In genomic region chr16:67993207-67994036, GRCh38 we compare ENCODE assay signal across 9 cellular contexts. TPM values are rescaled to one million over a fixed set of nuclear protein-coding genes. Genes with fewer than 3 reads are reported as not detected.
A peak's percentile ranks its signal among the peaks of the same experiment; 100 is the strongest.
DNase-seq lines count a peak whose midpoint lies in the region; ATAC-seq and TF ChIP-seq lines count a peak whose summit lies in the region.
"Had no signal": no experiment of that assay in that cellular context is flagged by ENCODE, and none has a peak within 500 bp of the region (broad histone marks: within the 10 kb centered on the region; RNA-seq: fewer than 3 reads in every experiment).

No MANE protein-coding gene starts in this region.

- no TSS peak for BruUV-seq in PC-9 (replicated peaks; lab: Mats Ljungman, UMichigan)

- peaks cover 27% of the 10 kb centered on the region for H3K36me3 Mint-ChIP-seq in CD4-positive, alpha-beta T cell (ENCODE audit: low read depth)
- no peaks in the 10 kb centered on the region for H3K36me3 Mint-ChIP-seq in activated T-cell treated with anti-CD3 and anti-CD28 coated beads, Interleukin-2, amount 50 U/mL, for 72 hours (ENCODE audit: insufficient read depth in 2 of 2)

- H3K79me2 ChIP-seq in PC-9 (ENCODE audit: low read depth) (no peaks in the 10 kb centered on the region), fibroblast of lung (ENCODE audit: control insufficient read depth, insufficient read depth, low read length) (no peaks in the 10 kb centered on the region), neural cell (replicated peaks; ENCODE audit: insufficient read depth, low read length) (no peaks in the 10 kb centered on the region)

- H3K36me3 ChIP-seq in PC-9 (ENCODE audit: low read depth) (no peaks in the 10 kb centered on the region), fibroblast of lung (ENCODE audit: control insufficient read depth, insufficient read depth, low read length) (no peaks in the 10 kb centered on the region), neural cell (ENCODE audit: insufficient read depth, low read length) (no peaks in the 10 kb centered on the region)

- peak overlapping the region; percentile 93 for H3K27ac Mint-ChIP-seq in CD4-positive, alpha-beta T cell
- peak overlapping the region; percentile 86 for H3K27ac Mint-ChIP-seq in activated T-cell treated with anti-CD3 and anti-CD28 coated beads, Interleukin-2, amount 50 U/mL, for 72 hours

- no peaks in the 10 kb centered on the region for H3F3A ChIP-seq in PC-9 (ENCODE audit: insufficient read depth, low read depth)
- no peaks in the 10 kb centered on the region for H3F3A ChIP-seq in neural cell (ENCODE audit: insufficient read depth, low read length, poor library complexity, severe bottlenecking)

- H3K4me3 ChIP-seq in PC-9 (no peak overlapping the region), fibroblast of lung (replicated peaks in 1 of 4; ENCODE audit: control extremely low read depth in 1 of 4, insufficient read depth in 1 of 4, low read depth in 3 of 4, low read length in 4 of 4) (peak overlapping the region in 1 of 4 experiments; percentile 41), neural cell (ENCODE audit: low read length) (no peak overlapping the region)

- H3K9me2 ChIP-seq in PC-9 (ENCODE audit: insufficient read depth) (no peaks in the 10 kb centered on the region), neural cell (ENCODE audit: insufficient read depth, low read length) (no peaks in the 10 kb centered on the region)

- peak; percentile 92 for TF ChIP-seq CTCF in CD4-positive, alpha-beta T cell (IDR thresholded peaks at IDR 0.05)
- peak; percentile 94 for TF ChIP-seq CTCF in PC-9 (conservative IDR thresholded peaks at IDR 0.05)
- peak; percentile 70 to 73 for TF ChIP-seq CTCF in fibroblast of lung (conservative IDR thresholded peaks at IDR 0.05 in 1 of 2, IDR thresholded peaks at IDR 0.05 in 1 of 2; ENCODE audit: low read depth in 1 of 2, low read length in 2 of 2)
- TF ChIP-seq CTCF in neural cell (IDR thresholded peaks at IDR 0.05; ENCODE audit: poor library complexity, severe bottlenecking): peak; percentile 76

- ATAC-seq in CD4-positive, alpha-beta T cell (ENCODE audit: poor library complexity): peak; percentile 91
- peak; percentile 69 for ATAC-seq in GM19452 (IDR thresholded peaks at IDR 0.05; ENCODE audit: unreplicated experiment)
- ATAC-seq in activated T-cell treated with anti-CD3 and anti-CD28 coated beads, Interleukin-2, amount 50 U/mL, for 72 hours (replicated peaks in 1 of 2): peak; percentile 92
- ATAC-seq in stimulated activated naive CD8-positive, alpha-beta T cell treated with anti-CD3 and anti-CD28 coated beads, Interleukin-15, Interleukin-2, amounts not matched to agents 100 U/mL and 50 U/mL, for 24 hours: peak; percentile 89

- no peak for TF ChIP-seq EP300 in neural cell (conservative IDR thresholded peaks at IDR 0.05; ENCODE audit: poor library complexity, severe bottlenecking)

- no peaks in the 10 kb centered on the region for H3K27me3 Mint-ChIP-seq in CD4-positive, alpha-beta T cell
- no peaks in the 10 kb centered on the region for H3K27me3 Mint-ChIP-seq in activated T-cell treated with anti-CD3 and anti-CD28 coated beads, Interleukin-2, amount 50 U/mL, for 72 hours (ENCODE audit: low read depth)

- peak overlapping the region; percentile 76 for H3K27ac ChIP-seq in CD4-positive, alpha-beta T cell (ENCODE audit: low read depth, low read length)
- H3K27ac ChIP-seq in PC-9 (no peak overlapping the region), fibroblast of lung (ENCODE audit: insufficient read depth, low read length) (no peak overlapping the region), neural cell (ENCODE audit: low read length) (no peak overlapping the region)

- H3K9me3 Mint-ChIP-seq in CD4-positive, alpha-beta T cell: no peaks in the 10 kb centered on the region
- H3K9me3 Mint-ChIP-seq in activated T-cell treated with anti-CD3 and anti-CD28 coated beads, Interleukin-2, amount 50 U/mL, for 72 hours: no peaks in the 10 kb centered on the region

- H3K4me3 Mint-ChIP-seq in CD4-positive, alpha-beta T cell: peak overlapping the region; percentile 89
- peak overlapping the region; percentile 85 to 88 for H3K4me3 Mint-ChIP-seq in activated T-cell treated with anti-CD3 and anti-CD28 coated beads, Interleukin-2, amount 50 U/mL, for 72 hours

- DNase-seq in CD4-positive, alpha-beta T cell: peak; percentile 69 to 84 (median 76)
- peak; percentile 81 for DNase-seq in HK-2 (ENCODE audit: unreplicated experiment)
- DNase-seq in PC-9: peak in 1 of 2 experiments; percentile 75
- DNase-seq in activated T-cell treated with anti-CD3 and anti-CD28 coated beads, Interleukin-2, amount 50 U/mL, for 72 hours: peak; percentile 88 to 91
- peak; percentile 50 to 60 for DNase-seq in fibroblast of lung (ENCODE audit: low read depth in 2 of 2)
- DNase-seq in stimulated activated naive CD8-positive, alpha-beta T cell treated with anti-CD3 and anti-CD28 coated beads, Interleukin-15, Interleukin-2, amounts not matched to agents 100 U/mL and 50 U/mL, for 24 hours: peak; percentile 89

- H4K20me1 ChIP-seq in PC-9 (ENCODE audit: insufficient read depth) (no peaks in the 10 kb centered on the region), fibroblast of lung (ENCODE audit: control insufficient read depth, extremely low read depth, insufficient read depth, low read length) (no peaks in the 10 kb centered on the region), neural cell (ENCODE audit: insufficient read depth) (no peaks in the 10 kb centered on the region)

- peak; percentile 54 for TF ChIP-seq RAD21 in neural cell (conservative IDR thresholded peaks at IDR 0.05)

- no peaks in the 10 kb centered on the region for H3K9me3 ChIP-seq in CD4-positive, alpha-beta T cell (ENCODE audit: control insufficient read depth, low read length)
- no peaks in the 10 kb centered on the region for H3K9me3 ChIP-seq in PC-9 (ENCODE audit: insufficient read depth, low read depth)
- H3K9me3 ChIP-seq in fibroblast of lung (ENCODE audit: control insufficient read depth, insufficient read depth, low read depth, low read length): no peaks in the 10 kb centered on the region
- no peaks in the 10 kb centered on the region for H3K9me3 ChIP-seq in neural cell (ENCODE audit: low read length)

- H3K4me1 ChIP-seq in PC-9 (replicated peaks; ENCODE audit: insufficient read depth) (no peaks in the 10 kb centered on the region), fibroblast of lung (ENCODE audit: control insufficient read depth, extremely low read depth, insufficient read depth, low read length) (peaks cover 2% of the 10 kb centered on the region)

- H3K27me3 ChIP-seq in CD4-positive, alpha-beta T cell (ENCODE audit: control insufficient read depth, insufficient read depth, low read length): no peaks in the 10 kb centered on the region
- H3K27me3 ChIP-seq in PC-9 (ENCODE audit: insufficient read depth, low read depth) (no peaks in the 10 kb centered on the region), fibroblast of lung (ENCODE audit: control insufficient read depth, insufficient read depth, low read length) (no peaks in the 10 kb centered on the region), neural cell (ENCODE audit: insufficient read depth, low read depth, low read length) (no peaks in the 10 kb centered on the region)

- H3K4me1 Mint-ChIP-seq in CD4-positive, alpha-beta T cell (ENCODE audit: low read depth): peaks cover 36% of the 10 kb centered on the region
- peaks cover 44% of the 10 kb centered on the region for H3K4me1 Mint-ChIP-seq in activated T-cell treated with anti-CD3 and anti-CD28 coated beads, Interleukin-2, amount 50 U/mL, for 72 hours (ENCODE audit: low read depth)

- H3K4me2 ChIP-seq in PC-9: peak overlapping the region; percentile 58
- H3K4me2 ChIP-seq in fibroblast of lung (ENCODE audit: extremely low read depth, insufficient read depth, low read length): peak overlapping the region; percentile 66
- H3K4me2 ChIP-seq in neural cell (ENCODE audit: low read length): no peak overlapping the region

- H3K9ac ChIP-seq in fibroblast of lung (ENCODE audit: insufficient read depth, low read length) (peak overlapping the region; percentile 26), neural cell (ENCODE audit: low read length) (no peak overlapping the region)

- CTCF ChIA-PET in CD4-positive, alpha-beta T cell (lab: Charles Lee): interaction anchor here (0.6 to 1.2 kb wide), 2 partner anchors 48 to 211 kb away, joined by 3 to 12 read pairs; no protein-coding TSS in a partner anchor
- CTCF ChIA-PET in PC-9 (lab: Charles Lee): interaction anchor here (0.6 kb wide), 5 partner anchors 10 to 128 kb away, joined by 3 to 13 read pairs (median 6); no protein-coding TSS in a partner anchor

- no peak overlapping the region for H2AFZ ChIP-seq in PC-9
- peak overlapping the region; percentile 80 for H2AFZ ChIP-seq in fibroblast of lung (ENCODE audit: low read length)
- no peak overlapping the region for H2AFZ ChIP-seq in neural cell (ENCODE audit: low read depth, low read length)

- POLR2A ChIA-PET in CD4-positive, alpha-beta T cell (lab: Charles Lee): interaction anchor here (0.8 to 3.0 kb wide), 5 partner anchors 12 to 333 kb away, joined by 3 to 23 read pairs (median 5); partner anchors contain the start of genes ACD, DDX28, DUS2 and PSMB10
- POLR2A ChIA-PET in PC-9 (lab: Charles Lee; ENCODE audit: unreplicated experiment): no interaction called here

- intact Hi-C loops in CD4-positive, alpha-beta T cell (cut with DNase I, micrococcal nuclease): loop anchor here (1.0 to 2.0 kb wide), 4 partner anchors 29 to 237 kb away; partner anchors contain the start of genes DDX28 (in 2 of the 2) and DUS2 (in 2 of the 2)
- intact Hi-C loops in PC-9 (cut with micrococcal nuclease; ENCODE audit: unreplicated experiment): loop anchor here (1.0 to 2.0 kb wide), 3 partner anchors 39 to 236 kb away; no protein-coding TSS in a partner anchor

RNA-seq across cellular contexts. Expression of gene DPEP2, which starts 5.9 kb away (rescaled TPM):
- 10 to 100 TPM; 42.2 to 43.5 TPM for total RNA-seq in CD4-positive, alpha-beta T cell
- total RNA-seq in PC-9 (2021) (not detected in 2 replicates), fibroblast of lung (not detected in 2 replicates)
- 10 to 100 TPM; 11.4 to 11.6 TPM for total RNA-seq in activated T-cell treated with anti-CD3 and anti-CD28 coated beads, Interleukin-2, amount 50 U/mL, for 72 hours
- polyA plus RNA-seq in fibroblast of lung (not detected in 2 replicates), neural cell (not detected in 2 replicates)
- not detected in 2 replicates for polyA plus RNA-seq in fibroblast of lung (2012)
- polyA minus RNA-seq in fibroblast of lung (ENCODE audit: low replicate concordance) (not detected in 2 replicates), neural cell (not detected in 2 replicates)

RNA-seq across cellular contexts. Expression of gene DPEP3, which starts 13.1 kb away (rescaled TPM):
- total RNA-seq in CD4-positive, alpha-beta T cell: under 1 TPM; 0.53 to 0.63 TPM
- total RNA-seq in PC-9 (2021): not detected in 2 replicates
- total RNA-seq in activated T-cell treated with anti-CD3 and anti-CD28 coated beads, Interleukin-2, amount 50 U/mL, for 72 hours: under 1 TPM; 0.12 to 0.16 TPM
- not detected in 2 replicates for total RNA-seq in fibroblast of lung
- polyA plus RNA-seq in fibroblast of lung: not detected in 2 replicates
- polyA plus RNA-seq in fibroblast of lung (2012): not detected in 2 replicates
- not detected in 2 replicates for polyA minus RNA-seq in fibroblast of lung (ENCODE audit: low replicate concordance)
- not detected in 2 replicates for polyA plus RNA-seq in neural cell
- polyA minus RNA-seq in neural cell: not detected in 2 replicates

RNA-seq across cellular contexts. Expression of gene DPEP2NB, which starts 22.3 kb away (rescaled TPM):
- total RNA-seq in CD4-positive, alpha-beta T cell: not detected
- total RNA-seq in PC-9 (2021) (not detected in 2 replicates), fibroblast of lung (not detected in 2 replicates)
- not detected for total RNA-seq in activated T-cell treated with anti-CD3 and anti-CD28 coated beads, Interleukin-2, amount 50 U/mL, for 72 hours
- polyA plus RNA-seq in fibroblast of lung (not detected in 2 replicates), neural cell (not detected in 2 replicates)
- polyA plus RNA-seq in fibroblast of lung (2012): not detected in 2 replicates
- polyA minus RNA-seq in fibroblast of lung (ENCODE audit: low replicate concordance) (not detected in 2 replicates), neural cell (not detected in 2 replicates)
- total RNA-seq: activated CD8-positive, alpha-beta memory T cell treated with anti-CD3 and anti-CD28 coated beads for 36 hours had no signal

RNA-seq across cellular contexts. Expression of gene SLC12A4, which starts 25.0 kb away (rescaled TPM):
- 10 to 100 TPM; 15.1 to 17.7 TPM for total RNA-seq in CD4-positive, alpha-beta T cell
- 24.2 and 27.0 TPM in 2 replicates for total RNA-seq in PC-9 (2021)
- total RNA-seq in activated T-cell treated with anti-CD3 and anti-CD28 coated beads, Interleukin-2, amount 50 U/mL, for 72 hours: 10 to 100 TPM; 32.6 to 34.7 TPM
- 60.4 and 120 TPM in 2 replicates for total RNA-seq in fibroblast of lung
- 41.4 and 42.2 TPM in 2 replicates for polyA plus RNA-seq in fibroblast of lung
- 55.1 and 59.5 TPM in 2 replicates for polyA plus RNA-seq in fibroblast of lung (2012)
- polyA minus RNA-seq in fibroblast of lung (ENCODE audit: low replicate concordance): 321 and 416 TPM in 2 replicates
- 0.11 TPM in 1 of 2 replicates, not detected in the other for polyA plus RNA-seq in neural cell
- 0.69 TPM in 1 of 2 replicates, not detected in the other for polyA minus RNA-seq in neural cell

RNA-seq across cellular contexts. Expression of gene DDX28, which starts 29.6 kb away (rescaled TPM):
- total RNA-seq in CD4-positive, alpha-beta T cell: 10 to 100 TPM; 18.9 to 19.4 TPM
- total RNA-seq in PC-9 (2021): 6.3 and 7.5 TPM in 2 replicates
- 10 to 100 TPM; 12.6 to 13.4 TPM for total RNA-seq in activated T-cell treated with anti-CD3 and anti-CD28 coated beads, Interleukin-2, amount 50 U/mL, for 72 hours
- 10.7 and 12.3 TPM in 2 replicates for total RNA-seq in fibroblast of lung
- polyA plus RNA-seq in fibroblast of lung: 5.3 and 8.6 TPM in 2 replicates
- 5.0 and 8.3 TPM in 2 replicates for polyA plus RNA-seq in fibroblast of lung (2012)
- 7.0 and 13.2 TPM in 2 replicates for polyA minus RNA-seq in fibroblast of lung (ENCODE audit: low replicate concordance)
- polyA plus RNA-seq in neural cell: 13.9 and 18.0 TPM in 2 replicates
- 20.6 and 22.9 TPM in 2 replicates for polyA minus RNA-seq in neural cell

Comparison
In these comparisons a context has a peak if more than half of its experiments do, and no peak if none do; other contexts are left out.
1. RNA of gene DPEP2, which starts 5.9 kb away (total RNA-seq): 42.2 to 43.5 TPM in CD4-positive, alpha-beta T cell and 11.4 to 11.6 TPM in activated T-cell treated with anti-CD3 and anti-CD28 coated beads, Interleukin-2, amount 50 U/mL, for 72 hours; not detected in PC-9 and not detected in fibroblast of lung; every median in the first group is over 10 times any median in the second.
2. Peak in every context shown above with its lines, with median percentiles within 50 percentile points of each other: ATAC-seq and CTCF ChIP-seq.